14 cellular contexts compared by ENCODE assay signal in genomic region chr2:153506499-153506898, GRCh38. TPM values are rescaled to one million over a fixed set of nuclear protein-coding genes. Genes with fewer than 3 reads are reported as not detected.
"Had no signal": no experiment of that assay in that cellular context is flagged by ENCODE, and none has a peak within 500 bp of the region (broad histone marks: within the 10 kb centered on the region; RNA-seq: fewer than 3 reads in every experiment).

No MANE protein-coding gene starts in this region.

RNA-seq across cellular contexts. Expression of gene RPRM, which starts 27.9 kb away (rescaled TPM):
- total RNA-seq: activated naive CD4-positive, alpha-beta T cell treated with anti-CD3 and anti-CD28 coated beads for 36 hours; activated naive CD4-positive, alpha-beta T cell treated with anti-CD3 and anti-CD28 coated beads, Interleukin-2, amount 50 U/mL, for 72 hours; activated naive CD8-positive, alpha-beta T cell treated with anti-CD3 and anti-CD28 coated beads, Interleukin-2, amount 10 ng/mL, durations not matched to agents 7 days and 5 days; activated T-cell treated with anti-CD3 and anti-CD28 coated beads, Interleukin-2, amount 50 U/mL, for 72 hours; activated T-helper 1 cell treated with anti-CD3 and anti-CD28 coated beads, Interleukin-12 subunit alpha, Interleukin-12 subunit beta, Interleukin-2, Interleukin-4 antibody, amounts not matched to agents 30 ng/mL and 10 ng/mL and 1 ng/mL, durations not matched to agents 14 hours and 24 hours and 36 hours; activated T-helper 17 cell treated with anti-CD3 and anti-CD28 coated beads, Interleukin-2, amount 50 U/mL, for 72 hours; activated T-helper 2 cell treated with anti-CD3 and anti-CD28 coated beads, Interferon-gamma antibody, Interleukin-2, Interleukin-4, amounts not matched to agents 10 μg/mL and 5 μg/mL and 100 μg/mL, durations not matched to agents 14 hours and 24 hours and 36 hours; ascending aorta; body of pancreas; bronchial epithelial cell; cardiac muscle cell; cardiac septum; chondrocyte had no signal
- polyA plus RNA-seq: aorta had no signal
